Comparison of ENCODE assay signal across 1 cellular context in genomic region chr2:47128705-47129104, GRCh38.
TF ChIP-seq lines count a peak whose summit lies in the region.

No MANE protein-coding gene starts in this region.

TF ChIP-seq in IMR-90, 13 proteins besides CTCF, POLR2A, EP300 and RAD21:
- no peak for TF ChIP-seq NFE2L2 (IDR thresholded peaks at IDR 0.05; ENCODE audit: low read depth, low read length)
- no peak for TF ChIP-seq MAZ (IDR thresholded peaks at IDR 0.05; ENCODE audit: borderline replicate concordance, low read depth, low read length)
- no peak for TF ChIP-seq RFX5 (IDR thresholded peaks at IDR 0.05; ENCODE audit: low read depth, low read length)
